ENCODE assay signal across 9 cellular contexts in the genomic region with DNA sequence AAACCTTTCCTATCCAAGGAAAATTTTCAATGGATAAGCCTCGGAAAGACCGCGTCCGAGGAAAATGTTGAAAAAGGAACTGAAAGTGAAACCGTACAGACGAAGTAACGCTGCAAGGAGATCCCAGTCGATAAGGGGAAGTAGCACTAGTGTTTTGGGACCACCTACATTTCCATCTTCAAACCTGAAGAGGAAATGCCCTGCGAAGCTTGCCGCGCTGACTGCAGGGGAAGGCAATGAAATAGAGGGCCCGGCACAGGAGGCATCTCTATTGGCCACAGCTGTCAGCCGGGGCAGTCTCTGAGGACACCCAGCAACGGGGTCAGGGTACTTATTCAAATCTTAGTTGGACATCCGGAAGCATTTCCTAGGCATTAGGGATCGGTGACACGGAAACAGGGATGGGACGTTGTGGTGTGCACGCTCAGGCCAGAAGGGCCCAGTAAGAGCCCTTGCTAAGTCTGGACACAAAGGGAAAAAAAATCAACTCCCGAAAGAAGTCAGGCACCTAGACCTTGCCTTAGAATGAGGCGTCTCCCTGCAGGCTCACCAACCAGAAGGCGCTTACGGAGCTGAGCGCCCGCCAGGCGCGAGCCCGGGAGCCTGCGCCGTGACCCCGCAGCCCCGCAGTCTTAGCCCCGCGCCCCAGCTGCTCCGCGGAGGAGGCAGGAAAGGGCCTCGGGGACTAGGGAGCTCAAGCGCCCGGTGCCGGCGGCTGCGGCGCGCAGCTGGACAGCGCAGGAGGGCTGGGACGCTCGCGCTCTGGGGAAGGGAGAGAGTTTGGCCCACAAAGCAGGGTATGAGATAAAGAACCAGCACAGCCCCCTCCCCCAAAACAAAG. TPM values are rescaled to one million over a fixed set of nuclear protein-coding genes. Genes with fewer than 3 reads are reported as not detected.
DNase-seq lines count a peak whose midpoint lies in the region; ATAC-seq and TF ChIP-seq lines count a peak whose summit lies in the region.
"Had no signal": no experiment of that assay in that cellular context is flagged by ENCODE, and none has a peak within 500 bp of the region (broad histone marks: within the 10 kb centered on the region; RNA-seq: fewer than 3 reads in every experiment).

No MANE protein-coding gene starts in this region.

- H3K27me3 Mint-ChIP-seq in activated B cell treated with CpG ODN at 0.5 μM for 24 hours: no peaks in the 10 kb centered on the region
- no peaks in the 10 kb centered on the region for H3K27me3 Mint-ChIP-seq in dendritic cell treated with granulocyte-macrophage colony-stimulating factor and Interleukin-4, amounts not matched to agents 40 ng/mL and 50 ng/mL, for 4 days

- no peak for TF ChIP-seq CTCF in AG10803 (conservative IDR thresholded peaks at IDR 0.05; ENCODE audit: low read length)
- TF ChIP-seq CTCF in activated B cell treated with CpG ODN at 0.5 μM for 24 hours (IDR thresholded peaks at IDR 0.05): no peak

- peak overlapping the region; percentile 100 for H3K27ac Mint-ChIP-seq in activated B cell treated with CpG ODN at 0.5 μM for 24 hours
- peak overlapping the region; percentile 100 for H3K27ac Mint-ChIP-seq in dendritic cell treated with granulocyte-macrophage colony-stimulating factor and Interleukin-4, amounts not matched to agents 40 ng/mL and 50 ng/mL, for 4 days

- POLR2A ChIA-PET in activated B cell treated with CpG ODN at 0.5 μM for 24 hours (lab: Charles Lee): interaction anchor here (0.6 to 5.9 kb wide), 36 partner anchors 7 to 698 kb away, joined by 3 to 285 read pairs (median 7); partner anchors contain the start of genes ARHGAP30, CD48, DEDD and F11R

- H3K4me1 Mint-ChIP-seq in activated B cell treated with CpG ODN at 0.5 μM for 24 hours: peaks cover 69% of the 10 kb centered on the region
- peaks cover 63% of the 10 kb centered on the region for H3K4me1 Mint-ChIP-seq in dendritic cell treated with granulocyte-macrophage colony-stimulating factor and Interleukin-4, amounts not matched to agents 40 ng/mL and 50 ng/mL, for 4 days (ENCODE audit: low read depth)

- intact Hi-C loops in activated B cell treated with CpG ODN at 0.5 μM for 24 hours (cut with micrococcal nuclease): loop anchor here (1.0 to 10.0 kb wide), 7 partner anchors 24 to 350 kb away; partner anchors contain the start of genes DEDD, F11R, KLHDC9 and NIT1
- intact Hi-C loops in dendritic cell treated with granulocyte-macrophage colony-stimulating factor and Interleukin-4, amounts not matched to agents 40 ng/mL and 50 ng/mL, for 4 days (cut with micrococcal nuclease): loop anchor here (1.0 to 10.0 kb wide), 4 partner anchors 23 to 90 kb away; partner anchors contain the start of genes DEDD and F11R

- DNase-seq in AG10803 (ENCODE audit: low read depth) (peak; percentile 54), NCI-H2227 treated with DMSO at 0.1 percent for 48 hours (lab: John Stamatoyannopoulos, UW) (peak; percentile 58), activated B cell treated with CpG ODN at 0.5 μM for 24 hours (peak; percentile 69), left kidney (ENCODE audit: low read depth, low spot score) (peak; percentile 90)
- peak; percentile 48 for DNase-seq in stimulated activated CD8-positive, alpha-beta memory T cell treated with anti-CD3 and anti-CD28 coated beads, Interleukin-12 subunit alpha, Interleukin-12 subunit beta, amount 100 ng/mL, for 1 hour (ENCODE audit: low read depth)

- ATAC-seq in GM18868 (IDR thresholded peaks at IDR 0.05; ENCODE audit: unreplicated experiment): peak; percentile 49
- peak; percentile 48 for ATAC-seq in HG03095 (IDR thresholded peaks at IDR 0.05; ENCODE audit: unreplicated experiment)
- ATAC-seq in activated B cell treated with CpG ODN at 0.5 μM for 24 hours (ENCODE audit: low read depth): peak; percentile 64

- no peaks in the 10 kb centered on the region for H3K9me3 Mint-ChIP-seq in activated B cell treated with CpG ODN at 0.5 μM for 24 hours
- no peaks in the 10 kb centered on the region for H3K9me3 Mint-ChIP-seq in dendritic cell treated with granulocyte-macrophage colony-stimulating factor and Interleukin-4, amounts not matched to agents 40 ng/mL and 50 ng/mL, for 4 days

- CTCF ChIA-PET in activated B cell treated with CpG ODN at 0.5 μM for 24 hours (lab: Charles Lee): interaction anchor here (1.3 to 4.5 kb wide), 3 partner anchors 25 to 53 kb away, joined by 10 to 37 read pairs (median 27); partner anchors contain the start of genes ARHGAP30 and KLHDC9

- H3K36me3 Mint-ChIP-seq in activated B cell treated with CpG ODN at 0.5 μM for 24 hours (ENCODE audit: low read depth): peaks cover 86% of the 10 kb centered on the region
- peaks cover 86% of the 10 kb centered on the region for H3K36me3 Mint-ChIP-seq in dendritic cell treated with granulocyte-macrophage colony-stimulating factor and Interleukin-4, amounts not matched to agents 40 ng/mL and 50 ng/mL, for 4 days (ENCODE audit: low read depth)

- H3K4me3 Mint-ChIP-seq in activated B cell treated with CpG ODN at 0.5 μM for 24 hours: peak overlapping the region; percentile 95
- H3K4me3 Mint-ChIP-seq in dendritic cell treated with granulocyte-macrophage colony-stimulating factor and Interleukin-4, amounts not matched to agents 40 ng/mL and 50 ng/mL, for 4 days: peak overlapping the region; percentile 99

- peak overlapping the region; percentile 96 for H3K4me3 ChIP-seq in AG10803 (ENCODE audit: low read length)

RNA-seq across cellular contexts. Expression of gene USF1, which starts 0.6 kb away (rescaled TPM):
- total RNA-seq in activated B cell treated with CpG ODN at 0.5 μM for 24 hours: 134 and 143 TPM in 2 replicates

RNA-seq across cellular contexts. Expression of gene TSTD1, which starts 6.4 kb away (rescaled TPM):
- total RNA-seq in activated B cell treated with CpG ODN at 0.5 μM for 24 hours: 69.8 and 70.2 TPM in 2 replicates

RNA-seq across cellular contexts. Expression of gene F11R, which starts 24.2 kb away (rescaled TPM):
- total RNA-seq in activated B cell treated with CpG ODN at 0.5 μM for 24 hours: 11.1 and 11.6 TPM in 2 replicates

RNA-seq across cellular contexts. Expression of gene ARHGAP30, which starts 24.6 kb away (rescaled TPM):
- 154 and 158 TPM in 2 replicates for total RNA-seq in activated B cell treated with CpG ODN at 0.5 μM for 24 hours

RNA-seq across cellular contexts. Expression of gene NECTIN4, which starts 44.2 kb away (rescaled TPM):
- not detected in 2 replicates for total RNA-seq in activated B cell treated with CpG ODN at 0.5 μM for 24 hours
- total RNA-seq: T-helper 1 cell treated with Interleukin-12 subunit alpha and Interleukin-12 subunit beta and Interleukin-4 antibody, amounts not matched to agents 30 ng/mL and 1 ng/mL, for 36 hours had no signal

Comparison
In these comparisons a context has a peak if more than half of its experiments do, and no peak if none do; other contexts are left out.
1. Peak in every context shown above with its lines: DNase-seq, ATAC-seq and H3K4me3 ChIP-seq.